Comparison of ENCODE assay signal across 10 cellular contexts in the genomic region with DNA sequence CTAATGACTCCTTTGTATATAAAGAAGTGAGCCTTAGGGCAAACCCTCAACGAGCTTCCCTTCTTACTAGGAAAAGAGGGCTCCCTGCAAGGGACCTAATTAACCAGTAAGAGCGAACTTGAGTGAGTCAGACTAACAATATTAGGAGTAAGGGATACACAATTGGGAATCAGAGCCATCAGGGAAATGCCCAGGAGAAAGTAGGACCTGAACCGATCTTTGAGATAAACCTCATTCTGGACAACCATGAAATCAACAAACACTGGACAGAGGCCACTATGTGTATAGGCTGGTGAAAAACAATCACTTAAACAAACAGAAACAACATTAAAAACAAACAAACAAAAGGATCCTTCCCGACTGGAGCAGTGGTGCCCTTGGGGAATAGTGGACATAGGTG.
"Had no signal": no experiment of that assay in that cellular context is flagged by ENCODE, and none has a peak within 500 bp of the region (broad histone marks: within the 10 kb centered on the region; RNA-seq: fewer than 3 reads in every experiment).

No MANE protein-coding gene starts in this region.

- DNase-seq: GM23248, GOT3, H7, HFFc6, KG1 had no signal

- H3K4me3 ChIP-seq: GM23248, HAP-1 had no signal

- H3K36me3 Mint-ChIP-seq: IgD-negative memory B cell had no signal

- H3K4me3 Mint-ChIP-seq: HFFc6, IgD-negative memory B cell had no signal

- H3K27ac Mint-ChIP-seq: HFFc6, IgD-negative memory B cell had no signal

- H3K36me3 ChIP-seq: HAP-1 had no signal

- H3K27me3 Mint-ChIP-seq: IgD-negative memory B cell had no signal

- H3K9me3 ChIP-seq: HAP-1 had no signal

- H3K4me1 ChIP-seq: HAP-1 had no signal

- H3K4me1 Mint-ChIP-seq: IgD-negative memory B cell had no signal

- ATAC-seq: HCT116, HepG2 had no signal

- FAIRE-seq: HepG2 had no signal

- H3K27ac ChIP-seq: GM23248, HL-60 had no signal

- H3K9me3 Mint-ChIP-seq: HFFc6, IgD-negative memory B cell had no signal
